ENCODE assay signal across 8 cellular contexts in the genomic region with DNA sequence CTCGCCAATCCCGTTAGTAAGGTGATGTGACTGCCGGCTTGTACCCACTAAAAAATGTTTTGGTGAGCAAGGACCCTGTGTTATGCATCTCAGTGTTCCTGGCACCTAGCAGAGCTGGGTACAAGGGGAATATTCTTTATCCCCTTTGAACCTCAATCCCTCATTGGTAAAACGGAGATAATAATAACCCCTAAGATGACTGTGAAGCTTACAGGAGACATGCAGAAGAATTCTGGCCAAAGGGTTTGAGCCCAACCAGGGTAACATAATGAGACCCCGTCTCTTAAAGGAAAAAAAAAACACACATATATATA. TPM values are rescaled to one million over a fixed set of nuclear protein-coding genes. Genes with fewer than 3 reads are reported as not detected.
A peak's percentile ranks its signal among the peaks of the same experiment; 100 is the strongest.
DNase-seq lines count a peak whose midpoint lies in the region; ATAC-seq, FAIRE-seq and TF ChIP-seq lines count a peak whose summit lies in the region.

No MANE protein-coding gene starts in this region.

- H4K20me1 ChIP-seq in Karpas-422 (ENCODE audit: insufficient read depth, low read depth, low read length), result peaks cover 43% of the 10 kb centered on the region

- intact Hi-C loops in colonic mucosa (cut with DNase I) (no loop called here), natural killer cell (cut with micrococcal nuclease) (no loop called here)

- H3K9me3 ChIP-seq in Karpas-422 (ENCODE audit: low read length) (no peaks in the 10 kb centered on the region), colonic mucosa (no peaks in the 10 kb centered on the region)

- peaks cover 61% of the 10 kb centered on the region for H3K79me2 ChIP-seq in Karpas-422 (ENCODE audit: low read length)

- H3K9me3 Mint-ChIP-seq in natural killer cell, result no peaks in the 10 kb centered on the region

- peak overlapping the region; percentile 1 to 81 for H3K27ac Mint-ChIP-seq in natural killer cell

- H3K9ac ChIP-seq in Karpas-422 (ENCODE audit: low read length), result peak overlapping the region; percentile 92
- peak overlapping the region; percentile 12 to 87 for H3K9ac ChIP-seq in colonic mucosa (ENCODE audit: low read depth in 2 of 2, low read length in 2 of 2)

- H3K4me1 ChIP-seq in Karpas-422 (ENCODE audit: low read length) (peaks cover 72% of the 10 kb centered on the region), colonic mucosa (peaks cover 2% of the 10 kb centered on the region)

- peaks cover 47 to 49% of the 10 kb centered on the region in 2 donors for H3K4me1 Mint-ChIP-seq in natural killer cell

- H3K4me3 ChIP-seq in AG10803 (ENCODE audit: low read length) (peak overlapping the region; percentile 78), Karpas-422 (ENCODE audit: low read length) (peak overlapping the region; percentile 99), colonic mucosa (peak overlapping the region; percentile 77)

- H3K27ac ChIP-seq in Karpas-422 (ENCODE audit: low read length), result peak overlapping the region; percentile 90
- no peak overlapping the region for H3K27ac ChIP-seq in colonic mucosa

- no peaks in the 10 kb centered on the region for H3K27me3 Mint-ChIP-seq in natural killer cell (ENCODE audit: low read depth in 2 of 2)

- no peak for FAIRE-seq in D721Med (lab: Jason Lieb, UNC)

- H3K36me3 ChIP-seq in Karpas-422 (ENCODE audit: insufficient read depth, low read length) (peaks cover 11% of the 10 kb centered on the region), colonic mucosa (no peaks in the 10 kb centered on the region)

- no peaks in the 10 kb centered on the region for H3K9me2 ChIP-seq in Karpas-422 (replicated peaks; ENCODE audit: insufficient read depth, low read length)

- no peak for ATAC-seq in natural killer cell

- H3K27me3 ChIP-seq in Karpas-422 (ENCODE audit: low read length) (no peaks in the 10 kb centered on the region), colonic mucosa (no peaks in the 10 kb centered on the region)

- H3K4me3 Mint-ChIP-seq in natural killer cell, result peak overlapping the region; percentile 92

- H2AFZ ChIP-seq in Karpas-422 (ENCODE audit: low read length), result no peak overlapping the region

- H3K36me3 Mint-ChIP-seq in natural killer cell, result no peaks in the 10 kb centered on the region

- no peak for DNase-seq in AG10803 (ENCODE audit: low read depth)
- no peak for DNase-seq in Karpas-422
- no peak for DNase-seq in colonic mucosa
- no peak for DNase-seq in natural killer cell
- DNase-seq in D721Med (ENCODE audit: insufficient read length, low spot score), result no peak
- DNase-seq in NCI-H2029 treated with DMSO at 0.1 percent for 48 hours (lab: John Stamatoyannopoulos, UW), result no peak
- no peak for DNase-seq in Ammon's horn (ENCODE audit: low spot score)
- DNase-seq in MV-4-11 (lab: John Stamatoyannopoulos, UW), result no peak

- TF ChIP-seq CTCF in AG10803 (conservative IDR thresholded peaks at IDR 0.05; ENCODE audit: low read length) (no peak), colonic mucosa (IDR thresholded peaks at IDR 0.05) (no peak), natural killer cell (IDR thresholded peaks at IDR 0.05) (no peak), D721Med (IDR thresholded peaks at IDR 0.05; ENCODE audit: insufficient read depth, missing control alignments) (no peak)

- peak overlapping the region; percentile 88 for H3K4me2 ChIP-seq in Karpas-422 (ENCODE audit: low read depth, low read length, poor library complexity, severe bottlenecking)

RNA-seq across cellular contexts. Expression of a gene that starts 0.9 kb away (rescaled TPM):
- 109 and 123 TPM in 2 replicates for total RNA-seq in Karpas-422 (2014; rRNA removed; shearing (Covaris generic); ENCODE audit: low replicate concordance)
- total RNA-seq in colonic mucosa (10 to 100 TPM; 45.3 to 48.0 TPM), natural killer cell (100 to 1,000 TPM; 129 to 134 (median 131) TPM)

RNA-seq across cellular contexts. Expression of a gene that starts 47.8 kb away (rescaled TPM):
- 25.5 and 27.9 TPM in 2 replicates for total RNA-seq in Karpas-422 (2014; rRNA removed; shearing (Covaris generic); ENCODE audit: low replicate concordance)
- total RNA-seq in colonic mucosa, result 10 to 100 TPM; 12.3 to 28.7 TPM
- total RNA-seq in natural killer cell, result 10 to 100 TPM; 12.1 to 14.2 (median 12.4) TPM

RNA-seq across cellular contexts. Expression of a gene that starts 48.1 kb away (rescaled TPM):
- 43.1 and 69.5 TPM in 2 replicates for total RNA-seq in Karpas-422 (2014; rRNA removed; shearing (Covaris generic); ENCODE audit: low replicate concordance)
- 10 to 100 TPM; 32.4 to 62.4 TPM for total RNA-seq in colonic mucosa
- total RNA-seq in natural killer cell, result 10 to 100 TPM; 51.4 to 65.8 (median 63.6) TPM

RNA-seq across cellular contexts. Expression of a gene that starts 56.4 kb away (rescaled TPM):
- total RNA-seq in Karpas-422 (2014; rRNA removed; shearing (Covaris generic); ENCODE audit: low replicate concordance), result 18.6 and 21.3 TPM in 2 replicates
- total RNA-seq in colonic mucosa (10 to 100 TPM; 31.4 to 40.0 TPM), natural killer cell (10 to 100 TPM; 18.4 to 26.6 (median 20.3) TPM)
